ENCODE assay signal across 8 cellular contexts in the genomic region with DNA sequence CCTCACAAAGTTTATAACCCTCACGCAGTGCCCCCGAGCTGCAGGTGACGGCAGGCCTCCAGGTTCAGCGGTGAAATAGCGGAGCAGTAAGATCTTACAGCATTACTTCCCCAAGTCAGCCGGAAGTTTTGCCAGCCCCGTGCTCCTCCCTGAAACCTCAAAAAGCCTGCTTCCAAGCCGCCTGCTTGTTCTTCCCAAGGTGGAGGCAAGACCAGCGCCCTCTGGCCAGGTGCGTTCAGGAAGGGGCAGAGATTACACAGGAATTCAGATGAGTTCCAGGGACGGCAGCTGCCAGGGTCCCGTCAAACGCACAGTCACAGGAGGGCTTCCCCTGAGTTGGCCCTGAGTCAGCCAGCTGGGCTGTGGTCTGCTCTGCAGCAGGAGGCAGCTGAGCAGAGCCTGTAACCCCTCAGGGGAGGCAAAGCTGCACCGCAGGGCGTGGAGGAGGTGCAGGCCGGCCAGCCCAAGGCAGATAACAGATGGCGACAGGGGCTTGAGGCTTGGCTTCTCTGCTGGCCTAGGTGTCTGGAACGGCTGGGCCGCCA.
A peak's percentile ranks its signal among the peaks of the same experiment; 100 is the strongest.
DNase-seq lines count a peak whose midpoint lies in the region; ATAC-seq lines count a peak whose summit lies in the region.

No MANE protein-coding gene starts in this region.

- H3K4me3 Mint-ChIP-seq in natural killer cell treated with Interleukin-12 subunit alpha and Interleukin-12 subunit beta and Interleukin-15 and Interleukin-18, amount 100 ng/mL, for 72 hours = no peak overlapping the region
- no peak overlapping the region for H3K4me3 Mint-ChIP-seq in activated T-helper 1 cell treated with anti-CD3 and anti-CD28 coated beads, Interleukin-12 subunit alpha, Interleukin-12 subunit beta, Interleukin-2, Interleukin-4 antibody, amounts not matched to agents 30 ng/mL and 10 ng/mL and 1 ng/mL, durations not matched to agents 14 hours and 24 hours and 36 hours

- intact Hi-C loops in activated T-helper 1 cell treated with anti-CD3 and anti-CD28 coated beads, Interleukin-12 subunit alpha, Interleukin-12 subunit beta, Interleukin-2, Interleukin-4 antibody, amounts not matched to agents 30 ng/mL and 10 ng/mL and 1 ng/mL, durations not matched to agents 14 hours and 24 hours and 36 hours (cut with micrococcal nuclease) = no loop called here

- DNase-seq in NCI-H524 (lab: John Stamatoyannopoulos, UW) (peak; percentile 95 to 98), dedifferentiated amniotic fluid mesenchymal stem cell (ENCODE audit: extremely low spot score) (no peak), NCI-H526 treated with DMSO at 0.1 percent for 48 hours (lab: John Stamatoyannopoulos, UW) (no peak)
- DNase-seq in natural killer cell treated with Interleukin-12 subunit alpha and Interleukin-12 subunit beta and Interleukin-15 and Interleukin-18, amount 100 ng/mL, for 72 hours (ENCODE audit: low spot score) = no peak
- DNase-seq in activated CD4-positive, alpha-beta T cell treated with anti-CD3 and anti-CD28 coated beads for 4 hours = no peak
- no peak for DNase-seq in activated T-helper 1 cell treated with anti-CD3 and anti-CD28 coated beads, Interleukin-12 subunit alpha, Interleukin-12 subunit beta, Interleukin-2, Interleukin-4 antibody, amounts not matched to agents 30 ng/mL and 10 ng/mL and 1 ng/mL, durations not matched to agents 14 hours and 24 hours and 36 hours (ENCODE audit: low spot score)

- H3K27ac Mint-ChIP-seq in natural killer cell treated with Interleukin-12 subunit alpha and Interleukin-12 subunit beta and Interleukin-15 and Interleukin-18, amount 100 ng/mL, for 72 hours = no peak overlapping the region
- H3K27ac Mint-ChIP-seq in activated T-helper 1 cell treated with anti-CD3 and anti-CD28 coated beads, Interleukin-12 subunit alpha, Interleukin-12 subunit beta, Interleukin-2, Interleukin-4 antibody, amounts not matched to agents 30 ng/mL and 10 ng/mL and 1 ng/mL, durations not matched to agents 14 hours and 24 hours and 36 hours = no peak overlapping the region

- H3K9me3 Mint-ChIP-seq in natural killer cell treated with Interleukin-12 subunit alpha and Interleukin-12 subunit beta and Interleukin-15 and Interleukin-18, amount 100 ng/mL, for 72 hours = no peaks in the 10 kb centered on the region
- H3K9me3 Mint-ChIP-seq in activated T-helper 1 cell treated with anti-CD3 and anti-CD28 coated beads, Interleukin-12 subunit alpha, Interleukin-12 subunit beta, Interleukin-2, Interleukin-4 antibody, amounts not matched to agents 30 ng/mL and 10 ng/mL and 1 ng/mL, durations not matched to agents 14 hours and 24 hours and 36 hours = no peaks in the 10 kb centered on the region

- peaks cover 4 to 7% of the 10 kb centered on the region in 2 donors for H3K27me3 Mint-ChIP-seq in natural killer cell treated with Interleukin-12 subunit alpha and Interleukin-12 subunit beta and Interleukin-15 and Interleukin-18, amount 100 ng/mL, for 72 hours
- peaks cover 7% of the 10 kb centered on the region for H3K27me3 Mint-ChIP-seq in activated T-helper 1 cell treated with anti-CD3 and anti-CD28 coated beads, Interleukin-12 subunit alpha, Interleukin-12 subunit beta, Interleukin-2, Interleukin-4 antibody, amounts not matched to agents 30 ng/mL and 10 ng/mL and 1 ng/mL, durations not matched to agents 14 hours and 24 hours and 36 hours (ENCODE audit: insufficient read depth)

- H3K4me1 Mint-ChIP-seq in natural killer cell treated with Interleukin-12 subunit alpha and Interleukin-12 subunit beta and Interleukin-15 and Interleukin-18, amount 100 ng/mL, for 72 hours (ENCODE audit: low read depth in 2 of 2) = peaks cover 7 to 10% of the 10 kb centered on the region in 2 donors
- H3K4me1 Mint-ChIP-seq in activated T-helper 1 cell treated with anti-CD3 and anti-CD28 coated beads, Interleukin-12 subunit alpha, Interleukin-12 subunit beta, Interleukin-2, Interleukin-4 antibody, amounts not matched to agents 30 ng/mL and 10 ng/mL and 1 ng/mL, durations not matched to agents 14 hours and 24 hours and 36 hours (ENCODE audit: low read depth) = no peaks in the 10 kb centered on the region

- ATAC-seq in GM18861 (IDR thresholded peaks at IDR 0.05; ENCODE audit: unreplicated experiment) (peak; percentile 70), HG02678 (IDR thresholded peaks at IDR 0.05; ENCODE audit: unreplicated experiment) (peak; percentile 93)
- ATAC-seq in natural killer cell treated with Interleukin-12 subunit alpha and Interleukin-12 subunit beta and Interleukin-15 and Interleukin-18, amount 100 ng/mL, for 72 hours = peak; percentile 39 to 62

- no peaks in the 10 kb centered on the region for H3K36me3 Mint-ChIP-seq in natural killer cell treated with Interleukin-12 subunit alpha and Interleukin-12 subunit beta and Interleukin-15 and Interleukin-18, amount 100 ng/mL, for 72 hours
- H3K36me3 Mint-ChIP-seq in activated T-helper 1 cell treated with anti-CD3 and anti-CD28 coated beads, Interleukin-12 subunit alpha, Interleukin-12 subunit beta, Interleukin-2, Interleukin-4 antibody, amounts not matched to agents 30 ng/mL and 10 ng/mL and 1 ng/mL, durations not matched to agents 14 hours and 24 hours and 36 hours (ENCODE audit: low read depth) = no peaks in the 10 kb centered on the region

Comparison
In these comparisons a context has a peak if more than half of its experiments do, and no peak if none do; other contexts are left out.
1. DNase-seq: peak in NCI-H524 (2 of 2); none in natural killer cell treated with Interleukin-12 subunit alpha and Interleukin-12 subunit beta and Interleukin-15 and Interleukin-18, amount 100 ng/mL, for 72 hours (single experiment), dedifferentiated amniotic fluid mesenchymal stem cell (single experiment), NCI-H526 treated with DMSO at 0.1 percent for 48 hours (single experiment), activated CD4-positive, alpha-beta T cell treated with anti-CD3 and anti-CD28 coated beads for 4 hours (0 of 2) and activated T-helper 1 cell treated with anti-CD3 and anti-CD28 coated beads, Interleukin-12 subunit alpha, Interleukin-12 subunit beta, Interleukin-2, Interleukin-4 antibody, amounts not matched to agents 30 ng/mL and 10 ng/mL and 1 ng/mL, durations not matched to agents 14 hours and 24 hours and 36 hours (single experiment).
2. Peak in every context shown above with its lines, with median percentiles within 50 percentile points of each other: ATAC-seq.